In genomic region chr10:5623081-5623748, GRCh38 we compare ENCODE assay signal across 8 cellular contexts. TPM values are rescaled to one million over a fixed set of nuclear protein-coding genes. Genes with fewer than 3 reads are reported as not detected.
DNase-seq lines count a peak whose midpoint lies in the region; ATAC-seq and TF ChIP-seq lines count a peak whose summit lies in the region.

No MANE protein-coding gene starts in this region.

- intact Hi-C loops in PC-3 (cut with micrococcal nuclease) = loop anchor here (1.0 to 5.0 kb wide), 3 partner anchors 36 to 181 kb away; no protein-coding TSS in a partner anchor
- intact Hi-C loops in esophagus squamous epithelium (cut with DNase I) = loop anchor here (5.0 to 10.0 kb wide), 2 partner anchors 181 to 808 kb away; no protein-coding TSS in a partner anchor

- no peaks in the 10 kb centered on the region for H4K20me1 ChIP-seq in PC-3 (ENCODE audit: low read length)

- no peaks in the 10 kb centered on the region for H3K79me2 ChIP-seq in PC-3 (ENCODE audit: low read length)

- no peaks in the 10 kb centered on the region for H3K9me2 ChIP-seq in PC-3 (replicated peaks; ENCODE audit: low read length)

- no peaks in the 10 kb centered on the region for H3K27me3 ChIP-seq in PC-3 (ENCODE audit: low read length)
- H3K27me3 ChIP-seq in esophagus squamous epithelium = no peaks in the 10 kb centered on the region

- no peaks in the 10 kb centered on the region for H3F3A ChIP-seq in PC-3 (ENCODE audit: low read length, unreplicated experiment)

- H3K36me3 Mint-ChIP-seq in naive thymus-derived CD8-positive, alpha-beta T cell = no peaks in the 10 kb centered on the region
- H3K36me3 Mint-ChIP-seq in stimulated activated effector memory CD8-positive, alpha-beta T cell treated with anti-CD3 and anti-CD28 coated beads, Interleukin-12 subunit alpha, Interleukin-12 subunit beta, amount 100 ng/mL, for 72 hours = peaks cover 5% of the 10 kb centered on the region

- 28 to 47% methylated on average over 4 to 5 of the region's 19 CpGs for WGBS in esophagus squamous epithelium, 2 donors

- H3K4me3 ChIP-seq in PC-3 (ENCODE audit: low read length) (no peak overlapping the region), esophagus squamous epithelium (no peak overlapping the region)

- no peak overlapping the region for H2AFZ ChIP-seq in PC-3 (ENCODE audit: low read length)

- peaks cover 0 to 10% (median 3%) of the 10 kb centered on the region in 4 donors for H3K4me1 Mint-ChIP-seq in naive thymus-derived CD8-positive, alpha-beta T cell
- H3K4me1 Mint-ChIP-seq in stimulated activated effector memory CD8-positive, alpha-beta T cell treated with anti-CD3 and anti-CD28 coated beads, Interleukin-12 subunit alpha, Interleukin-12 subunit beta, amount 100 ng/mL, for 72 hours = peaks cover 13% of the 10 kb centered on the region

- peaks cover 0 to 4% (median 2%) of the 10 kb centered on the region in 5 donors for H3K27me3 Mint-ChIP-seq in naive thymus-derived CD8-positive, alpha-beta T cell

- H3K9me3 ChIP-seq in PC-3 (ENCODE audit: low read length) (no peaks in the 10 kb centered on the region), esophagus squamous epithelium (no peaks in the 10 kb centered on the region)

- TF ChIP-seq CTCF in PC-3 (conservative IDR thresholded peaks at IDR 0.05; ENCODE audit: low read depth, low read length) = peak; percentile 74
- TF ChIP-seq CTCF in esophagus squamous epithelium (IDR thresholded peaks at IDR 0.05) = peak; percentile 86 to 98 (median 92)

- H3K4me1 ChIP-seq in PC-3 (ENCODE audit: insufficient read depth, low read length) = peaks cover 11% of the 10 kb centered on the region; the same call in 1 of the 2 replicates
- H3K4me1 ChIP-seq in esophagus squamous epithelium = peaks cover 11 to 46% (median 27%) of the 10 kb centered on the region in 3 donors

- H3K36me3 ChIP-seq in PC-3 (ENCODE audit: low read depth, low read length) = no peaks in the 10 kb centered on the region
- H3K36me3 ChIP-seq in esophagus squamous epithelium = no peaks in the 10 kb centered on the region

- H3K4me2 ChIP-seq in PC-3 (ENCODE audit: low read length) = no peak overlapping the region

- H3K4me3 Mint-ChIP-seq in naive thymus-derived CD8-positive, alpha-beta T cell = peak overlapping the region in 1 of 10 donors; percentile 43
- H3K4me3 Mint-ChIP-seq in stimulated activated effector memory CD8-positive, alpha-beta T cell treated with anti-CD3 and anti-CD28 coated beads, Interleukin-12 subunit alpha, Interleukin-12 subunit beta, amount 100 ng/mL, for 72 hours = no peak overlapping the region

- DNase-seq in DMS153 treated with DMSO at 0.1 percent for 48 hours (lab: John Stamatoyannopoulos, UW; ENCODE audit: unreplicated experiment) = peak; percentile 18
- DNase-seq in HS-5 (ENCODE audit: low read depth) = peak; percentile 18
- peak; percentile 81 for DNase-seq in PC-3
- DNase-seq in activated T-cell treated with anti-CD3 and anti-CD28 coated beads, Interleukin-2, amount 50 U/mL, for 1 hour = peak; percentile 83
- DNase-seq in esophagus squamous epithelium (lab: John Stamatoyannopoulos, UW) = peak; percentile 17
- DNase-seq in naive thymus-derived CD8-positive, alpha-beta T cell = peak; percentile 59 to 87 (median 68)
- DNase-seq in stimulated activated effector memory CD8-positive, alpha-beta T cell treated with anti-CD3 and anti-CD28 coated beads, Interleukin-12 subunit alpha, Interleukin-12 subunit beta, amount 100 ng/mL, for 72 hours (ENCODE audit: low spot score in 2 of 2) = peak; percentile 70 to 90

- no peak overlapping the region for H3K27ac Mint-ChIP-seq in naive thymus-derived CD8-positive, alpha-beta T cell
- no peak overlapping the region for H3K27ac Mint-ChIP-seq in stimulated activated effector memory CD8-positive, alpha-beta T cell treated with anti-CD3 and anti-CD28 coated beads, Interleukin-12 subunit alpha, Interleukin-12 subunit beta, amount 100 ng/mL, for 72 hours

- CTCF ChIA-PET in PC-3 (lab: Charles Lee) = interaction anchor here (0.7 to 1.7 kb wide), 8 partner anchors 39 to 189 kb away, joined by 3 to 6 read pairs (median 4); no protein-coding TSS in a partner anchor

- peak overlapping the region; percentile 56 for H3K9ac ChIP-seq in PC-3 (ENCODE audit: low read length)

- peak; percentile 96 for ATAC-seq in GM21390 (IDR thresholded peaks at IDR 0.05; ENCODE audit: unreplicated experiment)
- ATAC-seq in PC-3 = peak; percentile 90
- ATAC-seq in naive thymus-derived CD8-positive, alpha-beta T cell = peak; percentile 98 to 100
- peak; percentile 84 for ATAC-seq in stimulated activated effector memory CD8-positive, alpha-beta T cell treated with anti-CD3 and anti-CD28 coated beads, Interleukin-12 subunit alpha, Interleukin-12 subunit beta, amount 100 ng/mL, for 72 hours

- BruUV-seq in PC-3 (replicated peaks; lab: Mats Ljungman, UMichigan) = no TSS peak

- no peaks in the 10 kb centered on the region for H3K9me3 Mint-ChIP-seq in naive thymus-derived CD8-positive, alpha-beta T cell
- H3K9me3 Mint-ChIP-seq in stimulated activated effector memory CD8-positive, alpha-beta T cell treated with anti-CD3 and anti-CD28 coated beads, Interleukin-12 subunit alpha, Interleukin-12 subunit beta, amount 100 ng/mL, for 72 hours = no peaks in the 10 kb centered on the region

- POLR2A ChIA-PET in PC-3 (lab: Charles Lee; ENCODE audit: unreplicated experiment) = interaction anchor here (0.6 to 1.8 kb wide), 3 partner anchors 29 to 76 kb away, joined by 3 to 11 read pairs (median 5); no protein-coding TSS in a partner anchor
- POLR2A ChIA-PET in naive thymus-derived CD8-positive, alpha-beta T cell (lab: Charles Lee) = interaction anchor here (0.6 to 1.5 kb wide), 5 partner anchors 71 to 181 kb away, joined by 3 to 6 read pairs (median 3); no protein-coding TSS in a partner anchor

- peak overlapping the region; percentile 76 for H3K27ac ChIP-seq in PC-3 (ENCODE audit: low read length)
- H3K27ac ChIP-seq in esophagus squamous epithelium = peak overlapping the region; percentile 49 to 79 (median 61)

- no peak for TF ChIP-seq POLR2A in esophagus squamous epithelium (IDR thresholded peaks at IDR 0.05)

RNA-seq across cellular contexts. Expression of gene ASB13, which starts 43.2 kb away (rescaled TPM):
- 5.4 and 6.6 TPM in 2 replicates for total RNA-seq in PC-3 (2014; rRNA removed)
- 10 to 100 TPM in 3 of 4 donors, 1 to 10 TPM in 1; 9.6 to 29.0 (median 15.7) TPM for total RNA-seq in esophagus squamous epithelium
- total RNA-seq in naive thymus-derived CD8-positive, alpha-beta T cell = 10 to 100 TPM; 11.5 to 18.5 TPM
- polyA plus RNA-seq in naive thymus-derived CD8-positive, alpha-beta T cell = 10 to 100 TPM; 12.5 to 23.9 (median 23.1) TPM

Comparison
In these comparisons a context has a peak if more than half of its experiments do, and no peak if none do; other contexts are left out.
1. DNase-seq: peak in every context shown above with its lines; median percentile 83 in activated T-cell treated with anti-CD3 and anti-CD28 coated beads, Interleukin-2, amount 50 U/mL, for 1 hour; 81 in PC-3; 80 in stimulated activated effector memory CD8-positive, alpha-beta T cell treated with anti-CD3 and anti-CD28 coated beads, Interleukin-12 subunit alpha, Interleukin-12 subunit beta, amount 100 ng/mL, for 72 hours; 68 in naive thymus-derived CD8-positive, alpha-beta T cell; 18 in DMS153 treated with DMSO at 0.1 percent for 48 hours; 18 in HS-5; 17 in esophagus squamous epithelium.